ENCODE assay signal across 7 cellular contexts in genomic region chr1:234755449-234755863, GRCh38.
DNase-seq lines count a peak whose midpoint lies in the region; ATAC-seq, FAIRE-seq and TF ChIP-seq lines count a peak whose summit lies in the region.

No MANE protein-coding gene starts in this region.

- H3K4me1 ChIP-seq in testis: peaks cover 24% of the 10 kb centered on the region
- H3K4me1 ChIP-seq in neural progenitor cell: peaks cover 10% of the 10 kb centered on the region

- DNase-seq in HT1080 (ENCODE audit: low read depth) (peak; percentile 72), SHP77 treated with DMSO at 0.1 percent for 48 hours (lab: John Stamatoyannopoulos, UW) (peak; percentile 49), left cardiac atrium (peak; percentile 81), testis (peak; percentile 88), GM12892 (ENCODE audit: insufficient read length) (no peak), neural progenitor cell (ENCODE audit: low spot score) (no peak)

- H3K36me3 ChIP-seq in testis (ENCODE audit: low read depth, missing control alignments) (no peaks in the 10 kb centered on the region), neural progenitor cell (no peaks in the 10 kb centered on the region)

- H3K4me3 ChIP-seq in testis: no peak overlapping the region
- no peak overlapping the region for H3K4me3 ChIP-seq in neural progenitor cell

- intact Hi-C loops in left cardiac atrium (cut with DNase I): loop anchor here in 1 of 2 donors (5.0 kb wide), 1 partner anchor 102 kb away; no protein-coding TSS in a partner anchor
- intact Hi-C loops in testis (cut with DNase I; ENCODE audit: low total_unique reads): no loop called here

- no peaks in the 10 kb centered on the region for H3K36me3 Mint-ChIP-seq in neural progenitor cell

- H4K20me1 ChIP-seq in neural progenitor cell (ENCODE audit: low read depth): no peaks in the 10 kb centered on the region

- peaks cover 5% of the 10 kb centered on the region for H3K27me3 Mint-ChIP-seq in neural progenitor cell (ENCODE audit: insufficient read depth, low read depth)

- no peak overlapping the region for H3K9ac ChIP-seq in neural progenitor cell

- TF ChIP-seq POLR2A in testis (IDR thresholded peaks at IDR 0.05) (no peak), GM12892 (IDR thresholded peaks at IDR 0.05; ENCODE audit: low read depth, low read length) (no peak)

- no peaks in the 10 kb centered on the region for H3K79me2 ChIP-seq in neural progenitor cell (ENCODE audit: low read depth)

- WGBS in testis, 2 donors: 48 to 64% methylated on average over 5 to 8 of the region's 8 CpGs

- H2AFZ ChIP-seq in neural progenitor cell (replicated peaks): no peak overlapping the region

- H3K27ac ChIP-seq in testis (no peak overlapping the region), neural progenitor cell (no peak overlapping the region)

- H3F3A ChIP-seq in neural progenitor cell (ENCODE audit: low read depth): peaks cover 9% of the 10 kb centered on the region

- H3K4me3 Mint-ChIP-seq in neural progenitor cell: no peak overlapping the region

- H3K9me3 ChIP-seq in testis (no peaks in the 10 kb centered on the region), neural progenitor cell (ENCODE audit: low read depth) (no peaks in the 10 kb centered on the region)

- TF ChIP-seq CTCF in testis (IDR thresholded peaks at IDR 0.05) (no peak), neural progenitor cell (IDR thresholded peaks at IDR 0.05) (no peak)

- peak; percentile 87 to 94 for ATAC-seq in left cardiac atrium
- ATAC-seq in HG03520 (IDR thresholded peaks at IDR 0.05; ENCODE audit: unreplicated experiment): no peak

- H3K9me3 Mint-ChIP-seq in neural progenitor cell: no peaks in the 10 kb centered on the region

- FAIRE-seq in GM12892 (lab: Jason Lieb, UNC): no peak

- H3K27ac Mint-ChIP-seq in neural progenitor cell: no peak overlapping the region

- H3K4me2 ChIP-seq in neural progenitor cell: no peak overlapping the region

- no peaks in the 10 kb centered on the region for H3K27me3 ChIP-seq in testis
- no peaks in the 10 kb centered on the region for H3K27me3 ChIP-seq in neural progenitor cell

- peaks cover 16% of the 10 kb centered on the region for H3K4me1 Mint-ChIP-seq in neural progenitor cell

Comparison
In these comparisons a context has a peak if more than half of its experiments do, and no peak if none do; other contexts are left out.
1. DNase-seq: peak in HT1080 (single experiment), SHP77 treated with DMSO at 0.1 percent for 48 hours (single experiment), left cardiac atrium (single experiment) and testis (single experiment); none in GM12892 (single experiment) and neural progenitor cell (single experiment).